ENCODE assay signal across 8 cellular contexts in genomic region chr16:69123894-69124293, GRCh38. TPM values are rescaled to one million over a fixed set of nuclear protein-coding genes. Genes with fewer than 3 reads are reported as not detected.
DNase-seq lines count a peak whose midpoint lies in the region; ATAC-seq and TF ChIP-seq lines count a peak whose summit lies in the region.

No MANE protein-coding gene starts in this region.

- intact Hi-C loops in A673 (cut with micrococcal nuclease; ENCODE audit: unreplicated experiment), result loop anchor here (1.0 to 2.0 kb wide), 4 partner anchors 221 to 595 kb away; no protein-coding TSS in a partner anchor
- intact Hi-C loops in activated CD4-positive, alpha-beta T cell treated with anti-CD3 and anti-CD28 coated beads for 36 hours (cut with DNase I, micrococcal nuclease), result loop anchor here in 1 of 2 experiments (1.0 to 5.0 kb wide), 4 partner anchors 222 to 596 kb away; no protein-coding TSS in a partner anchor
- intact Hi-C loops in mucosa of descending colon (cut with DNase I, micrococcal nuclease), result loop anchor here in 1 of 2 donors (10.0 kb wide), 1 partner anchor 599 kb away; no protein-coding TSS in a partner anchor

- H3K4me1 ChIP-seq in A673 (ENCODE audit: insufficient read depth, low read length, poor library complexity, severe bottlenecking) (no peaks in the 10 kb centered on the region), mucosa of descending colon (ENCODE audit: low read depth) (no peaks in the 10 kb centered on the region)

- DNase-seq in A673 (ENCODE audit: low spot score) (peak; percentile 88), NCI-H446 treated with DMSO at 0.1 percent for 48 hours (lab: John Stamatoyannopoulos, UW) (peak; percentile 25), mucosa of descending colon (peak in 1 of 3 donors; percentile 78), superior temporal gyrus (ENCODE audit: extremely low spot score) (peak; percentile 85)
- DNase-seq in activated CD4-positive, alpha-beta T cell treated with anti-CD3 and anti-CD28 coated beads for 36 hours, result peak; percentile 79
- DNase-seq in effector CD4-positive, alpha-beta T cell, result peak; percentile 68

- H3K4me3 Mint-ChIP-seq in activated CD4-positive, alpha-beta T cell treated with anti-CD3 and anti-CD28 coated beads for 36 hours, result no peak overlapping the region

- no peaks in the 10 kb centered on the region for H3K9me3 Mint-ChIP-seq in activated CD4-positive, alpha-beta T cell treated with anti-CD3 and anti-CD28 coated beads for 36 hours (ENCODE audit: low read depth)

- H3K4me3 ChIP-seq in A673 (ENCODE audit: low read depth, low read length, poor library complexity, severe bottlenecking), result no peak overlapping the region
- no peak overlapping the region for H3K4me3 ChIP-seq in mucosa of descending colon

- H3K27ac ChIP-seq in A673 (ENCODE audit: low read depth, low read length, poor library complexity, severe bottlenecking), result no peak overlapping the region

- TF ChIP-seq CTCF in A673 (conservative IDR thresholded peaks at IDR 0.05; ENCODE audit: low read depth, low read length), result peak; percentile 78
- peak; percentile 15 for TF ChIP-seq CTCF in mucosa of descending colon (IDR thresholded peaks at IDR 0.05)

- H3K27ac Mint-ChIP-seq in activated CD4-positive, alpha-beta T cell treated with anti-CD3 and anti-CD28 coated beads for 36 hours, result no peak overlapping the region

- H3K27me3 Mint-ChIP-seq in activated CD4-positive, alpha-beta T cell treated with anti-CD3 and anti-CD28 coated beads for 36 hours, result no peaks in the 10 kb centered on the region

- H3K9me3 ChIP-seq in A673 (ENCODE audit: low read depth, low read length, poor library complexity, severe bottlenecking) (no peaks in the 10 kb centered on the region), mucosa of descending colon (no peaks in the 10 kb centered on the region)

- peaks cover 23% of the 10 kb centered on the region for H3K36me3 ChIP-seq in A673 (ENCODE audit: insufficient read depth, low read length, poor library complexity, severe bottlenecking)
- H3K36me3 ChIP-seq in mucosa of descending colon (ENCODE audit: low read depth), result no peaks in the 10 kb centered on the region

- ATAC-seq in GM18520 (IDR thresholded peaks at IDR 0.05; ENCODE audit: unreplicated experiment) (peak; percentile 38), mucosa of descending colon (peak; percentile 80), GM18858 (IDR thresholded peaks at IDR 0.05; ENCODE audit: unreplicated experiment) (no peak)
- peak; percentile 51 for ATAC-seq in activated CD4-positive, alpha-beta T cell treated with anti-CD3 and anti-CD28 coated beads for 36 hours

- peaks cover 20% of the 10 kb centered on the region for H3K4me1 Mint-ChIP-seq in activated CD4-positive, alpha-beta T cell treated with anti-CD3 and anti-CD28 coated beads for 36 hours

- CTCF ChIA-PET in A673 (lab: Charles Lee), result interaction anchor here (0.6 to 1.8 kb wide), 5 partner anchors 11 to 397 kb away, joined by 3 to 10 read pairs (median 5); partner anchors contain the start of gene HAS3
- CTCF ChIA-PET in activated CD4-positive, alpha-beta T cell treated with anti-CD3 and anti-CD28 coated beads for 36 hours (lab: Charles Lee), result interaction anchor here (0.5 to 6.3 kb wide), 31 partner anchors 8 to 1596 kb away, joined by 3 to 59 read pairs (median 4); partner anchors contain the start of genes CHTF8, HAS3, TANGO6 and UTP4

- BruUV-seq in A673 (replicated peaks; lab: Mats Ljungman, UMichigan), result no TSS peak

- H3K27me3 ChIP-seq in A673 (replicated peaks; ENCODE audit: insufficient read depth, low read depth, low read length, poor library complexity), result no peaks in the 10 kb centered on the region

- H3K36me3 Mint-ChIP-seq in activated CD4-positive, alpha-beta T cell treated with anti-CD3 and anti-CD28 coated beads for 36 hours (ENCODE audit: low read depth), result peaks cover 30% of the 10 kb centered on the region

- POLR2A ChIA-PET in A673 (lab: Charles Lee; ENCODE audit: low non-redundant PET), result interaction anchor here (0.7 kb wide), 1 partner anchor 17 kb away, joined by 10 read pairs; no protein-coding TSS in a partner anchor
- POLR2A ChIA-PET in activated CD4-positive, alpha-beta T cell treated with anti-CD3 and anti-CD28 coated beads for 36 hours (lab: Charles Lee), result interaction anchor here (1.1 kb wide), 1 partner anchor 18 kb away, joined by 3 read pairs; no protein-coding TSS in a partner anchor

RNA-seq across cellular contexts. Expression of gene CHTF8, which starts 8.5 kb away (rescaled TPM):
- 113 and 121 TPM in 2 replicates for total RNA-seq in A673 (2021)
- total RNA-seq in activated CD4-positive, alpha-beta T cell treated with anti-CD3 and anti-CD28 coated beads for 36 hours, result 100 to 1,000 TPM; 153 to 194 TPM
- total RNA-seq in mucosa of descending colon, result 100 to 1,000 TPM in 1 of 3 donors, 10 to 100 TPM in 2; 88.5 to 107 (median 94.5) TPM

RNA-seq across cellular contexts. Expression of gene UTP4, which starts 8.6 kb away (rescaled TPM):
- 119 and 146 TPM in 2 replicates for total RNA-seq in A673 (2021)
- 100 to 1,000 TPM; 102 to 119 TPM for total RNA-seq in activated CD4-positive, alpha-beta T cell treated with anti-CD3 and anti-CD28 coated beads for 36 hours
- total RNA-seq in mucosa of descending colon, result 10 to 100 TPM; 18.6 to 33.2 (median 24.6) TPM

RNA-seq across cellular contexts. Expression of gene HAS3, which starts 18.4 kb away (rescaled TPM):
- total RNA-seq in A673 (2021), result 0.49 and 0.72 TPM in 2 replicates
- under 1 TPM; 0.39 to 0.42 TPM for total RNA-seq in activated CD4-positive, alpha-beta T cell treated with anti-CD3 and anti-CD28 coated beads for 36 hours
- total RNA-seq in mucosa of descending colon, result 10 to 100 TPM in 2 of 3 donors, 1 to 10 TPM in 1; 4.6 to 19.4 (median 15.0) TPM
